Comparison of ENCODE assay signal across 14 cellular contexts in the genomic region with DNA sequence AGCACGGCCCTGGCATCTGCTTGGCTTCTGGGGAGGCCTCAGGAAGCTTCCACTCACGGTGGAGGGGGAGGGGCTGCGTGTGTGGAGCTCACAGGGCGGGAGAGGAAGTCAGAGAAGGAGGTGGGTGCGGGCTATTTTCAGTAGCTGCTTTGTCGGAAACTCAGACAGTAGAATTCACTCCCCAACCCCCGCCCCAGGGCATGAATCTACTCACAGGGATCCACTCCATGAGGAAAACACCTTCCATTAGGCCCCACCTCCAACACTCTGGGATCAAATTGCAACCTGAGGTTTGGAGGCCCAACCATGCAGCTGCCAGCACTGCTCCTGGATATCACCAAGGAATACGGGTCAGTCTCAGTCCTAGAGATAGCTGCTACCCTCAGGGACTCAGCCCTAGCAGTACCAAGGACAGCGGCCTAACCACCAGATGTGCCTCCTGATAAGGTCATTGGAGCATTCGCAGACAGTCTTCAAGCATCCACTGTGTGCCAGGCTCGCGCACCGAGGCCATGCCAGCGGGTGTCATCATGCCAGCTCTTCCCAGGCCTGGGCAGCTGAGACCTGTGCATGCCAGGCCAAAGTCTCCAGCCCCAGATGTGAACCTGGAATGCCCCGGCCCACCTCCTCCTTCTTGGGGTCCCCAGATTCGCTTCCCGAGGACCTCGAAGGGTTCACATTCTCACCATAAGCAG.
DNase-seq lines count a peak whose midpoint lies in the region; FAIRE-seq and TF ChIP-seq lines count a peak whose summit lies in the region.
"Had no signal": no experiment of that assay in that cellular context is flagged by ENCODE, and none has a peak within 500 bp of the region (broad histone marks: within the 10 kb centered on the region; RNA-seq: fewer than 3 reads in every experiment).

No MANE protein-coding gene starts in this region.

- peaks cover 7% of the 10 kb centered on the region for H3K9me3 Mint-ChIP-seq in neural progenitor cell

- no peak for TF ChIP-seq CTCF in choroid plexus epithelial cell (conservative IDR thresholded peaks at IDR 0.05; ENCODE audit: low read depth, low read length)
- peak; percentile 12 for TF ChIP-seq CTCF in neural progenitor cell (IDR thresholded peaks at IDR 0.05)
- no peak for TF ChIP-seq CTCF in breast epithelium (IDR thresholded peaks at IDR 0.05)

- H3K4me1 ChIP-seq in neural progenitor cell (peaks cover 12% of the 10 kb centered on the region), breast epithelium (no peaks in the 10 kb centered on the region)
- H3K4me1 ChIP-seq: adrenal gland, psoas muscle had no signal

- H2AFZ ChIP-seq in neural progenitor cell (replicated peaks), result no peak overlapping the region

- DNase-seq in GM03348 (ENCODE audit: low spot score) (peak; percentile 49), M059J (ENCODE audit: low read depth) (peak; percentile 49), choroid plexus epithelial cell (ENCODE audit: low read depth) (peak; percentile 19), neural progenitor cell (ENCODE audit: low spot score) (peak; percentile 87), urothelium cell line (ENCODE audit: low spot score) (no peak), cerebellar cortex (ENCODE audit: low spot score) (no peak), breast epithelium (ENCODE audit: low spot score in 2 of 2) (no peak)
- DNase-seq: effector CD4-positive, alpha-beta T cell; hypothalamus; NCI-H187 treated with DMSO at 0.1 percent for 48 hours; stimulated activated CD4-positive, alpha-beta T cell treated with anti-CD3 and anti-CD28 coated beads, Interleukin-4, amount 100 ng/mL, for 4 hours; T-helper 17 cell had no signal

- H3K79me2 ChIP-seq in neural progenitor cell (ENCODE audit: low read depth), result no peaks in the 10 kb centered on the region

- no peak overlapping the region for H3K9ac ChIP-seq in neural progenitor cell

- H3K4me1 Mint-ChIP-seq in neural progenitor cell, result peaks cover 11% of the 10 kb centered on the region

- peak overlapping the region; percentile 8 for H3K27ac Mint-ChIP-seq in neural progenitor cell
- H3K27ac Mint-ChIP-seq: T-helper 17 cell had no signal

- H3K27me3 Mint-ChIP-seq in neural progenitor cell (ENCODE audit: insufficient read depth, low read depth), result peaks cover 38% of the 10 kb centered on the region

- intact Hi-C loops in breast epithelium (cut with DNase I; ENCODE audit: low total_unique reads), result no loop called here

- H3K4me2 ChIP-seq in neural progenitor cell, result no peak overlapping the region

- TF ChIP-seq POLR2A in breast epithelium (IDR thresholded peaks at IDR 0.05), result no peak

- H3K27ac ChIP-seq in neural progenitor cell (no peak overlapping the region), breast epithelium (no peak overlapping the region)
- H3K27ac ChIP-seq: adrenal gland, psoas muscle had no signal

- H3K27me3 ChIP-seq in neural progenitor cell (peaks cover 53% of the 10 kb centered on the region), breast epithelium (peaks cover 0 to 69% of the 10 kb centered on the region in 2 donors)

- peak overlapping the region; percentile 24 for H3K4me3 Mint-ChIP-seq in neural progenitor cell
- H3K4me3 Mint-ChIP-seq: T-helper 17 cell had no signal

- H3F3A ChIP-seq in neural progenitor cell (ENCODE audit: low read depth), result peaks cover 6% of the 10 kb centered on the region

- H4K20me1 ChIP-seq in neural progenitor cell (ENCODE audit: low read depth), result peaks cover 6% of the 10 kb centered on the region

- no peaks in the 10 kb centered on the region for H3K36me3 Mint-ChIP-seq in neural progenitor cell

- H3K9me3 ChIP-seq in neural progenitor cell (ENCODE audit: low read depth), result no peaks in the 10 kb centered on the region
- peaks cover 0 to 4% of the 10 kb centered on the region in 2 donors for H3K9me3 ChIP-seq in breast epithelium
- H3K9me3 ChIP-seq: adrenal gland, psoas muscle had no signal

- H3K36me3 ChIP-seq in neural progenitor cell, result no peaks in the 10 kb centered on the region
- no peaks in the 10 kb centered on the region for H3K36me3 ChIP-seq in breast epithelium
- H3K36me3 ChIP-seq: adrenal gland had no signal

- no peak for FAIRE-seq in urothelium cell line (lab: Jason Lieb, UNC)

- H3K4me3 ChIP-seq in choroid plexus epithelial cell (ENCODE audit: low read depth, low read length) (no peak overlapping the region), neural progenitor cell (no peak overlapping the region), breast epithelium (no peak overlapping the region)
- H3K4me3 ChIP-seq: adrenal gland, psoas muscle had no signal

Comparison
In these comparisons a context has a peak if more than half of its experiments do, and no peak if none do; other contexts are left out.
1. DNase-seq: peak in GM03348 (single experiment), M059J (single experiment), choroid plexus epithelial cell (single experiment) and neural progenitor cell (single experiment); none in urothelium cell line (single experiment), cerebellar cortex (single experiment) and breast epithelium (0 of 2).